In genomic region chr3:13115991-13116390, GRCh38 we compare ENCODE assay signal across 14 cellular contexts.
"Had no signal": no experiment of that assay in that cellular context is flagged by ENCODE, and none has a peak within 500 bp of the region (broad histone marks: within the 10 kb centered on the region; RNA-seq: fewer than 3 reads in every experiment).

No MANE protein-coding gene starts in this region.

- ATAC-seq: activated T-helper 17 cell treated with anti-CD3 and anti-CD28 coated beads, Interleukin-2, amount 50 U/mL, for 72 hours; gastrocnemius medialis; heart right ventricle; left lobe of liver; stimulated activated effector memory CD8-positive, alpha-beta T cell treated with anti-CD3 and anti-CD28 coated beads, Interleukin-12 subunit alpha, Interleukin-12 subunit beta, amount 100 ng/mL, for 72 hours had no signal

- H3K4me1 Mint-ChIP-seq: activated T-helper 17 cell treated with anti-CD3 and anti-CD28 coated beads, Interleukin-2, amount 50 U/mL, for 72 hours; nephron had no signal

- H3K36me3 Mint-ChIP-seq: activated naive CD4-positive, alpha-beta T cell treated with anti-CD3 and anti-CD28 coated beads, Interleukin-2, amount 50 U/mL, for 24 hours; stimulated activated effector memory CD8-positive, alpha-beta T cell treated with anti-CD3 and anti-CD28 coated beads, Interleukin-12 subunit alpha, Interleukin-12 subunit beta, amount 100 ng/mL, for 72 hours had no signal

- H3K27ac ChIP-seq: adrenal gland, dorsolateral prefrontal cortex, gastrocnemius medialis, heart right ventricle had no signal

- H3K4me1 ChIP-seq: adrenal gland had no signal

- H3K27me3 ChIP-seq: adrenal gland, dorsolateral prefrontal cortex, gastrocnemius medialis had no signal

- H3K27me3 Mint-ChIP-seq: activated naive CD4-positive, alpha-beta T cell treated with anti-CD3 and anti-CD28 coated beads, Interleukin-2, amount 50 U/mL, for 24 hours had no signal

- H3K27ac Mint-ChIP-seq: activated naive CD4-positive, alpha-beta T cell treated with anti-CD3 and anti-CD28 coated beads, Interleukin-2, amount 50 U/mL, for 24 hours; activated T-helper 17 cell treated with anti-CD3 and anti-CD28 coated beads, Interleukin-2, amount 50 U/mL, for 72 hours; nephron; stimulated activated effector memory CD8-positive, alpha-beta T cell treated with anti-CD3 and anti-CD28 coated beads, Interleukin-12 subunit alpha, Interleukin-12 subunit beta, amount 100 ng/mL, for 72 hours had no signal

- DNase-seq: activated CD4-positive, CD25-positive, alpha-beta regulatory T cell; erythroblast; gastrocnemius medialis; heart right ventricle; mesenchymal stem cell; occipital lobe; T-helper 2 cell had no signal

- H3K4me3 Mint-ChIP-seq: activated naive CD4-positive, alpha-beta T cell treated with anti-CD3 and anti-CD28 coated beads, Interleukin-2, amount 50 U/mL, for 24 hours; activated T-helper 17 cell treated with anti-CD3 and anti-CD28 coated beads, Interleukin-2, amount 50 U/mL, for 72 hours; nephron; stimulated activated effector memory CD8-positive, alpha-beta T cell treated with anti-CD3 and anti-CD28 coated beads, Interleukin-12 subunit alpha, Interleukin-12 subunit beta, amount 100 ng/mL, for 72 hours had no signal

- H3K4me3 ChIP-seq: adrenal gland, dorsolateral prefrontal cortex, gastrocnemius medialis, heart right ventricle had no signal

- H3K9me3 Mint-ChIP-seq: activated naive CD4-positive, alpha-beta T cell treated with anti-CD3 and anti-CD28 coated beads, Interleukin-2, amount 50 U/mL, for 24 hours; activated T-helper 17 cell treated with anti-CD3 and anti-CD28 coated beads, Interleukin-2, amount 50 U/mL, for 72 hours; nephron; stimulated activated effector memory CD8-positive, alpha-beta T cell treated with anti-CD3 and anti-CD28 coated beads, Interleukin-12 subunit alpha, Interleukin-12 subunit beta, amount 100 ng/mL, for 72 hours had no signal
